29 cellular contexts compared by ENCODE assay signal in the genomic region with DNA sequence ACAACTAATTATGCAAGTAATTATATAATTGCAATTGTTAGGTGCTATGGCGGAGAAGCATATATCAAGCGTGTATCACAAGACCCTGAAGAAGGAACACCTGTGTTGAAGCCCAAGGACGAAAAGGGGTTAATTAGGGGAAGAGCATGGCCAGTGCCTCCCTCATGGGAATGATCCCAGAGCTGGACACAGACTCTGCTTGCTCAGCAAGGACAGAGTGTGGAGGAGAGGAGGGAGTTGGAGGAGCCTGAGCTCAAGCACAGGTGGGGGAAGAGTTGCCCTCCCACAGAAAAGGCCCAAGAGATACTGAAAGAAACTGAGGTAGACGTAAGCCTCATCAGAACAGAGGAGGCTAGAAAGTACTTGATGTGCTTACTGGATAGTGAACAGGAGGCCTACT.
"Had no signal": no experiment of that assay in that cellular context is flagged by ENCODE, and none has a peak within 500 bp of the region (broad histone marks: within the 10 kb centered on the region; RNA-seq: fewer than 3 reads in every experiment).

No MANE protein-coding gene starts in this region.

- H3K27ac ChIP-seq: colonic mucosa, esophagus squamous epithelium, lower lobe of right lung, neutrophil, parathyroid adenoma, right atrium auricular region, sigmoid colon, skin epidermis, spleen, suprapubic skin, transverse colon, upper lobe of right lung, uterus had no signal

- ATAC-seq: left colon; lower lobe of right lung; natural killer cell; stimulated activated memory B cell treated with anti-CD40 and anti-IgM and Interleukin-4, amounts not matched to agents 10 μg/mL and 1 μg/mL and 100 μg/mL, for 72 hours; upper lobe of right lung had no signal

- H3K36me3 Mint-ChIP-seq: natural killer cell had no signal

- H3K9me3 ChIP-seq: colonic mucosa, esophagus squamous epithelium, lower lobe of right lung, neutrophil, right atrium auricular region, sigmoid colon, spleen, suprapubic skin, transverse colon, upper lobe of right lung, uterus had no signal

- H3K27me3 ChIP-seq: colonic mucosa, esophagus squamous epithelium, neutrophil, right atrium auricular region, sigmoid colon, spleen, suprapubic skin, transverse colon, upper lobe of right lung, uterus had no signal

- H3K27ac Mint-ChIP-seq: immature natural killer cell; memory B cell; natural killer cell; progenitor cell of endocrine pancreas; stimulated activated memory B cell treated with anti-CD40 and anti-IgM and Interleukin-4, amounts not matched to agents 10 μg/mL and 1 μg/mL and 100 μg/mL, for 72 hours; stimulated activated naive CD8-positive, alpha-beta T cell treated with anti-CD3 and anti-CD28 coated beads, Interleukin-15, Interleukin-2, amounts not matched to agents 100 ng/mL and 50 ng/mL, for 24 hours had no signal

- H3K4me3 ChIP-seq: colonic mucosa, esophagus squamous epithelium, lower lobe of right lung, right atrium auricular region, sigmoid colon, skin epidermis, spleen, suprapubic skin, transverse colon, upper lobe of right lung, uterus had no signal

- H3K36me3 ChIP-seq: colonic mucosa, esophagus squamous epithelium, lower lobe of right lung, neutrophil, right atrium auricular region, sigmoid colon, spleen, suprapubic skin, transverse colon, upper lobe of right lung, uterus had no signal

- H3K4me3 Mint-ChIP-seq: immature natural killer cell; memory B cell; natural killer cell; neural crest cell; stimulated activated memory B cell treated with anti-CD40 and anti-IgM and Interleukin-4, amounts not matched to agents 10 μg/mL and 1 μg/mL and 100 μg/mL, for 72 hours; stimulated activated naive CD8-positive, alpha-beta T cell treated with anti-CD3 and anti-CD28 coated beads, Interleukin-15, Interleukin-2, amounts not matched to agents 100 ng/mL and 50 ng/mL, for 24 hours had no signal

- H3K4me1 Mint-ChIP-seq: immature natural killer cell; natural killer cell; stimulated activated memory B cell treated with anti-CD40 and anti-IgM and Interleukin-4, amounts not matched to agents 10 μg/mL and 1 μg/mL and 100 μg/mL, for 72 hours had no signal

- H3K4me1 ChIP-seq: colonic mucosa, esophagus squamous epithelium, lower lobe of right lung, right atrium auricular region, sigmoid colon, spleen, suprapubic skin, transverse colon, upper lobe of right lung, uterus had no signal

- H3K27me3 Mint-ChIP-seq: progenitor cell of endocrine pancreas; stimulated activated naive CD8-positive, alpha-beta T cell treated with anti-CD3 and anti-CD28 coated beads, Interleukin-15, Interleukin-2, amounts not matched to agents 100 ng/mL and 50 ng/mL, for 24 hours had no signal

- DNase-seq: colonic mucosa; dermis blood vessel endothelial cell; effector memory CD4-positive, alpha-beta T cell; esophagus squamous epithelium; foreskin melanocyte; hypothalamus; immature natural killer cell; islet precursor cell; kidney glomerular epithelial cell; left colon; left ventricle myocardium superior; lower lobe of right lung; natural killer cell; sigmoid colon; spleen; stimulated activated CD4-positive, alpha-beta T cell treated with anti-CD3 and anti-CD28 coated beads, Interleukin-4, amount 100 ng/mL, for 4 hours; transverse colon; upper lobe of right lung; uterus had no signal

- H3K9me3 Mint-ChIP-seq: neural crest cell; stimulated activated naive CD8-positive, alpha-beta T cell treated with anti-CD3 and anti-CD28 coated beads, Interleukin-15, Interleukin-2, amounts not matched to agents 100 ng/mL and 50 ng/mL, for 24 hours had no signal
